Comparison of ENCODE assay signal across 22 cellular contexts in genomic region chr12:10554228-10554970, GRCh38. TPM values are rescaled to one million over a fixed set of nuclear protein-coding genes. Genes with fewer than 3 reads are reported as not detected.
DNase-seq lines count a peak whose midpoint lies in the region; ATAC-seq and TF ChIP-seq lines count a peak whose summit lies in the region.
"Had no signal": no experiment of that assay in that cellular context is flagged by ENCODE, and none has a peak within 500 bp of the region (broad histone marks: within the 10 kb centered on the region; RNA-seq: fewer than 3 reads in every experiment).

No MANE protein-coding gene starts in this region.

- peaks cover 12% of the 10 kb centered on the region for H3K4me1 Mint-ChIP-seq in activated naive CD4-positive, alpha-beta T cell treated with anti-CD3 and anti-CD28 coated beads, Interleukin-2, amount 10 ng/mL, durations not matched to agents 7 days and 5 days
- H3K4me1 Mint-ChIP-seq in activated naive CD8-positive, alpha-beta T cell treated with anti-CD3 and anti-CD28 coated beads, Interleukin-2, amount 10 ng/mL, durations not matched to agents 7 days and 5 days, result peaks cover 36% of the 10 kb centered on the region
- peaks cover 3% of the 10 kb centered on the region for H3K4me1 Mint-ChIP-seq in activated CD4-positive, alpha-beta memory T cell treated with anti-CD3 and anti-CD28 coated beads, Interleukin-2, amount 10 ng/mL, durations not matched to agents 7 days and 5 days
- H3K4me1 Mint-ChIP-seq: naive B cell had no signal

- H3K27ac ChIP-seq in hepatocyte, result no peak overlapping the region
- no peak overlapping the region for H3K27ac ChIP-seq in sigmoid colon
- H3K27ac ChIP-seq: prostate gland, thyroid gland had no signal

- WGBS in hepatocyte (ENCODE audit: low lambda C conversion rate, missing lambda C conversion rate), result 83% methylated on average over 8 of the region's 8 CpGs
- WGBS in sigmoid colon, 2 donors, result 59 to 87% methylated on average over 8 of the region's 8 CpGs

- H3K27ac Mint-ChIP-seq in activated naive CD4-positive, alpha-beta T cell treated with anti-CD3 and anti-CD28 coated beads, Interleukin-2, amount 10 ng/mL, durations not matched to agents 7 days and 5 days, result peak overlapping the region; percentile 78
- peak overlapping the region; percentile 95 for H3K27ac Mint-ChIP-seq in activated naive CD8-positive, alpha-beta T cell treated with anti-CD3 and anti-CD28 coated beads, Interleukin-2, amount 10 ng/mL, durations not matched to agents 7 days and 5 days
- no peak overlapping the region for H3K27ac Mint-ChIP-seq in activated CD4-positive, alpha-beta memory T cell treated with anti-CD3 and anti-CD28 coated beads, Interleukin-2, amount 10 ng/mL, durations not matched to agents 7 days and 5 days
- H3K27ac Mint-ChIP-seq: activated T-helper 1 cell treated with anti-CD3 and anti-CD28 coated beads, Interleukin-12 subunit alpha, Interleukin-12 subunit beta, Interleukin-2, Interleukin-4 antibody, amounts not matched to agents 30 ng/mL and 10 ng/mL and 1 ng/mL, durations not matched to agents 14 hours and 24 hours and 36 hours; CD14-positive monocyte had no signal

- no peak for DNase-seq in activated naive CD4-positive, alpha-beta T cell treated with anti-CD3 and anti-CD28 coated beads, Interleukin-2, amount 10 ng/mL, durations not matched to agents 7 days and 5 days
- no peak for DNase-seq in activated naive CD4-positive, alpha-beta T cell treated with Interleukin-2 at 50 U/mL for 16 hours
- DNase-seq in activated naive CD8-positive, alpha-beta T cell treated with anti-CD3 and anti-CD28 coated beads, Interleukin-2, amount 10 ng/mL, durations not matched to agents 7 days and 5 days, result peak; percentile 58
- DNase-seq in mucosa of descending colon (no peak), hepatocyte (ENCODE audit: low spot score) (no peak), sigmoid colon (no peak)
- DNase-seq in activated CD4-positive, alpha-beta memory T cell treated with anti-CD3 and anti-CD28 coated beads, Interleukin-2, amount 10 ng/mL, durations not matched to agents 7 days and 5 days, result no peak
- DNase-seq: ACHN; aorta; cerebellar nuclear complex; DMS53; heart right ventricle; mammary epithelial cell; naive B cell; NCI-H187; NCI-H345; NK-92 treated with Interleukin-12 subunit alpha and Interleukin-12 subunit beta, amount 100 ng/mL, for 24 hours had no signal

- peak; percentile 50 for ATAC-seq in activated naive CD8-positive, alpha-beta T cell treated with anti-CD3 and anti-CD28 coated beads, Interleukin-2, amount 10 ng/mL, durations not matched to agents 7 days and 5 days (ENCODE audit: low read depth)
- ATAC-seq in mucosa of descending colon (peak; percentile 74), GM19467 (IDR thresholded peaks at IDR 0.05; ENCODE audit: unreplicated experiment) (no peak)
- ATAC-seq: heart right ventricle had no signal

- H3K4me3 Mint-ChIP-seq in activated naive CD4-positive, alpha-beta T cell treated with anti-CD3 and anti-CD28 coated beads, Interleukin-2, amount 10 ng/mL, durations not matched to agents 7 days and 5 days, result peak overlapping the region; percentile 15
- H3K4me3 Mint-ChIP-seq in activated naive CD8-positive, alpha-beta T cell treated with anti-CD3 and anti-CD28 coated beads, Interleukin-2, amount 10 ng/mL, durations not matched to agents 7 days and 5 days, result peak overlapping the region; percentile 96
- no peak overlapping the region for H3K4me3 Mint-ChIP-seq in activated CD4-positive, alpha-beta memory T cell treated with anti-CD3 and anti-CD28 coated beads, Interleukin-2, amount 10 ng/mL, durations not matched to agents 7 days and 5 days
- H3K4me3 Mint-ChIP-seq: activated T-helper 1 cell treated with anti-CD3 and anti-CD28 coated beads, Interleukin-12 subunit alpha, Interleukin-12 subunit beta, Interleukin-2, Interleukin-4 antibody, amounts not matched to agents 30 ng/mL and 10 ng/mL and 1 ng/mL, durations not matched to agents 14 hours and 24 hours and 36 hours; CD14-positive monocyte; naive B cell had no signal

- no peaks in the 10 kb centered on the region for H3K9me2 ChIP-seq in hepatocyte (replicated peaks; ENCODE audit: insufficient read depth)

- POLR2A ChIA-PET in activated naive CD8-positive, alpha-beta T cell treated with anti-CD3 and anti-CD28 coated beads, Interleukin-2, amount 10 ng/mL, durations not matched to agents 7 days and 5 days (lab: Charles Lee), result interaction anchor here (0.7 to 2.9 kb wide), 28 partner anchors 7 to 906 kb away, joined by 3 to 117 read pairs (median 4); partner anchors contain the start of genes CD69, CLEC2B, CLEC2D and KLRC4
- POLR2A ChIA-PET in activated CD4-positive, alpha-beta memory T cell treated with anti-CD3 and anti-CD28 coated beads, Interleukin-2, amount 10 ng/mL, durations not matched to agents 7 days and 5 days (lab: Charles Lee), result no interaction called here

- H3K27me3 ChIP-seq in hepatocyte (no peaks in the 10 kb centered on the region), sigmoid colon (no peaks in the 10 kb centered on the region)
- H3K27me3 ChIP-seq: thyroid gland had no signal

- H3K4me3 ChIP-seq in mucosa of descending colon (no peak overlapping the region), hepatocyte (no peak overlapping the region), sigmoid colon (no peak overlapping the region)
- H3K4me3 ChIP-seq: prostate gland, thyroid gland had no signal

- H3K4me2 ChIP-seq in hepatocyte, result no peak overlapping the region

- H3K36me3 ChIP-seq in mucosa of descending colon (ENCODE audit: low read depth), result no peaks in the 10 kb centered on the region
- H3K36me3 ChIP-seq in hepatocyte (replicated peaks; ENCODE audit: insufficient read depth, low read depth), result no peaks in the 10 kb centered on the region
- no peaks in the 10 kb centered on the region for H3K36me3 ChIP-seq in sigmoid colon
- H3K36me3 ChIP-seq: heart right ventricle, prostate gland, thyroid gland had no signal

- intact Hi-C loops in mucosa of descending colon (cut with DNase I, micrococcal nuclease), result no loop called here
- intact Hi-C loops in sigmoid colon (cut with DNase I), result no loop called here

- TF ChIP-seq CTCF in mucosa of descending colon (IDR thresholded peaks at IDR 0.05), result no peak
- no peak for TF ChIP-seq CTCF in hepatocyte (IDR thresholded peaks at IDR 0.05; ENCODE audit: poor library complexity)
- no peak for TF ChIP-seq CTCF in sigmoid colon (IDR thresholded peaks at IDR 0.05)

- no peaks in the 10 kb centered on the region for H3K79me2 ChIP-seq in hepatocyte

- TF ChIP-seq POLR2A in sigmoid colon (IDR thresholded peaks at IDR 0.05), result no peak

- no peaks in the 10 kb centered on the region for H3K9me3 ChIP-seq in mucosa of descending colon
- H3K9me3 ChIP-seq in hepatocyte (ENCODE audit: low read depth), result no peaks in the 10 kb centered on the region
- H3K9me3 ChIP-seq in sigmoid colon, result no peaks in the 10 kb centered on the region
- H3K9me3 ChIP-seq: heart right ventricle, prostate gland, thyroid gland had no signal

- H3K36me3 Mint-ChIP-seq in activated naive CD4-positive, alpha-beta T cell treated with anti-CD3 and anti-CD28 coated beads, Interleukin-2, amount 10 ng/mL, durations not matched to agents 7 days and 5 days, result no peaks in the 10 kb centered on the region
- peaks cover 52% of the 10 kb centered on the region for H3K36me3 Mint-ChIP-seq in activated naive CD8-positive, alpha-beta T cell treated with anti-CD3 and anti-CD28 coated beads, Interleukin-2, amount 10 ng/mL, durations not matched to agents 7 days and 5 days
- H3K36me3 Mint-ChIP-seq in activated CD4-positive, alpha-beta memory T cell treated with anti-CD3 and anti-CD28 coated beads, Interleukin-2, amount 10 ng/mL, durations not matched to agents 7 days and 5 days (ENCODE audit: low read depth), result no peaks in the 10 kb centered on the region
- H3K36me3 Mint-ChIP-seq: CD14-positive monocyte, naive B cell had no signal

- TF ChIP-seq EP300 in sigmoid colon (IDR thresholded peaks at IDR 0.05), result no peak

- CTCF ChIA-PET in activated naive CD4-positive, alpha-beta T cell treated with anti-CD3 and anti-CD28 coated beads, Interleukin-2, amount 10 ng/mL, durations not matched to agents 7 days and 5 days (lab: Charles Lee), result no interaction called here
- CTCF ChIA-PET in activated CD4-positive, alpha-beta memory T cell treated with anti-CD3 and anti-CD28 coated beads, Interleukin-2, amount 10 ng/mL, durations not matched to agents 7 days and 5 days (lab: Charles Lee), result interaction anchor here (1.0 kb wide), 1 partner anchor 8 kb away, joined by 3 read pairs; no protein-coding TSS in a partner anchor

- no peak overlapping the region for H2AFZ ChIP-seq in hepatocyte

- peaks cover 20% of the 10 kb centered on the region for H3K27me3 Mint-ChIP-seq in activated naive CD4-positive, alpha-beta T cell treated with anti-CD3 and anti-CD28 coated beads, Interleukin-2, amount 10 ng/mL, durations not matched to agents 7 days and 5 days
- no peaks in the 10 kb centered on the region for H3K27me3 Mint-ChIP-seq in activated naive CD8-positive, alpha-beta T cell treated with anti-CD3 and anti-CD28 coated beads, Interleukin-2, amount 10 ng/mL, durations not matched to agents 7 days and 5 days
- H3K27me3 Mint-ChIP-seq in activated CD4-positive, alpha-beta memory T cell treated with anti-CD3 and anti-CD28 coated beads, Interleukin-2, amount 10 ng/mL, durations not matched to agents 7 days and 5 days, result peaks cover 30% of the 10 kb centered on the region

- no peaks in the 10 kb centered on the region for H3K4me1 ChIP-seq in mucosa of descending colon (ENCODE audit: low read depth)
- no peaks in the 10 kb centered on the region for H3K4me1 ChIP-seq in hepatocyte (ENCODE audit: insufficient read depth)
- H3K4me1 ChIP-seq in sigmoid colon, result no peaks in the 10 kb centered on the region
- H3K4me1 ChIP-seq: heart right ventricle, prostate gland, thyroid gland had no signal

- no peaks in the 10 kb centered on the region for H3K9me3 Mint-ChIP-seq in activated naive CD4-positive, alpha-beta T cell treated with anti-CD3 and anti-CD28 coated beads, Interleukin-2, amount 10 ng/mL, durations not matched to agents 7 days and 5 days
- peaks cover 2% of the 10 kb centered on the region for H3K9me3 Mint-ChIP-seq in activated naive CD8-positive, alpha-beta T cell treated with anti-CD3 and anti-CD28 coated beads, Interleukin-2, amount 10 ng/mL, durations not matched to agents 7 days and 5 days
- no peaks in the 10 kb centered on the region for H3K9me3 Mint-ChIP-seq in activated CD4-positive, alpha-beta memory T cell treated with anti-CD3 and anti-CD28 coated beads, Interleukin-2, amount 10 ng/mL, durations not matched to agents 7 days and 5 days
- H3K9me3 Mint-ChIP-seq: activated T-helper 1 cell treated with anti-CD3 and anti-CD28 coated beads, Interleukin-12 subunit alpha, Interleukin-12 subunit beta, Interleukin-2, Interleukin-4 antibody, amounts not matched to agents 30 ng/mL and 10 ng/mL and 1 ng/mL, durations not matched to agents 14 hours and 24 hours and 36 hours had no signal

- H4K20me1 ChIP-seq in hepatocyte (ENCODE audit: insufficient read depth, poor library complexity, severe bottlenecking), result no peaks in the 10 kb centered on the region

RNA-seq across cellular contexts. Expression of gene EIF2S3B, which starts 48.7 kb away (rescaled TPM):
- total RNA-seq in activated naive CD8-positive, alpha-beta T cell treated with anti-CD3 and anti-CD28 coated beads, Interleukin-2, amount 10 ng/mL, durations not matched to agents 7 days and 5 days, result under 1 TPM; 0.79 to 0.89 TPM
- total RNA-seq in mucosa of descending colon (under 1 TPM; 0.22 to 0.46 (median 0.38) TPM), hepatocyte (1.3 and 1.4 TPM in 2 replicates), sigmoid colon (1 to 10 TPM in 1 of 4 donors, under 1 TPM in 2, not detected in 1; 0.36 to 1.1 (median 0.66) TPM)
- polyA plus RNA-seq in hepatocyte (not detected in 2 replicates), sigmoid colon (1 to 10 TPM in 1 of 3 donors, under 1 TPM in 1, not detected in 1; 0.55 to 1.2 TPM)
- 1 to 10 TPM; 1.4 to 1.6 TPM for total RNA-seq in activated CD4-positive, alpha-beta memory T cell treated with anti-CD3 and anti-CD28 coated beads, Interleukin-2, amount 10 ng/mL, durations not matched to agents 7 days and 5 days

RNA-seq across cellular contexts. Expression of gene MAGOHB, which starts 59.0 kb away (rescaled TPM):
- 10 to 100 TPM; 40.0 to 41.5 TPM for total RNA-seq in activated naive CD8-positive, alpha-beta T cell treated with anti-CD3 and anti-CD28 coated beads, Interleukin-2, amount 10 ng/mL, durations not matched to agents 7 days and 5 days
- total RNA-seq in mucosa of descending colon (10 to 100 TPM in 2 of 3 donors, 1 to 10 TPM in 1; 9.6 to 14.7 (median 13.7) TPM), hepatocyte (21.4 and 23.9 TPM in 2 replicates), sigmoid colon (10 to 100 TPM in 3 of 4 donors, 1 to 10 TPM in 1; 8.6 to 17.4 (median 12.5) TPM)
- polyA plus RNA-seq in hepatocyte (39.4 and 40.2 TPM in 2 replicates), sigmoid colon (10 to 100 TPM; 17.6 to 25.7 (median 18.6) TPM)
- total RNA-seq in activated CD4-positive, alpha-beta memory T cell treated with anti-CD3 and anti-CD28 coated beads, Interleukin-2, amount 10 ng/mL, durations not matched to agents 7 days and 5 days, result 10 to 100 TPM; 38.4 to 39.0 TPM
